10 cellular contexts compared by ENCODE assay signal in genomic region chr3:179526482-179526881, GRCh38. TPM values are rescaled to one million over a fixed set of nuclear protein-coding genes. Genes with fewer than 3 reads are reported as not detected.
A peak's percentile ranks its signal among the peaks of the same experiment; 100 is the strongest.
DNase-seq lines count a peak whose midpoint lies in the region; ATAC-seq, FAIRE-seq and TF ChIP-seq lines count a peak whose summit lies in the region.
"Had no signal": no experiment of that assay in that cellular context is flagged by ENCODE, and none has a peak within 500 bp of the region (broad histone marks: within the 10 kb centered on the region; RNA-seq: fewer than 3 reads in every experiment).

No MANE protein-coding gene starts in this region.

- H3K4me3 ChIP-seq in astrocyte (ENCODE audit: insufficient read depth, low read depth, low read length) (no peak overlapping the region), iPS-20b (ENCODE audit: low read length) (peak overlapping the region; percentile 33; the same call in 1 of the 2 replicates), gastrocnemius medialis (no peak overlapping the region)

- H3K9me3 Mint-ChIP-seq in astrocyte (ENCODE audit: unreplicated experiment) = no peaks in the 10 kb centered on the region

- H3K9me3 ChIP-seq in ES-I3 (ENCODE audit: control insufficient read depth, insufficient read depth, low read length) (no peaks in the 10 kb centered on the region), astrocyte (ENCODE audit: insufficient read depth, low read depth, low read length) (no peaks in the 10 kb centered on the region), iPS-20b (ENCODE audit: insufficient read depth, low read depth, low read length) (no peaks in the 10 kb centered on the region), gastrocnemius medialis (no peaks in the 10 kb centered on the region)

- no peak for TF ChIP-seq CTCF in astrocyte (IDR thresholded peaks at IDR 0.05; ENCODE audit: insufficient read depth, low read depth, low read length)
- no peak for TF ChIP-seq CTCF in gastrocnemius medialis (IDR thresholded peaks at IDR 0.05 in 4 of 5, conservative IDR thresholded peaks at IDR 0.05 in 1 of 5)
- no peak for TF ChIP-seq CTCF in GM13976 (IDR thresholded peaks at IDR 0.05; ENCODE audit: borderline replicate concordance, control extremely low read depth, extremely low read depth, insufficient read depth, missing control alignments)

- ATAC-seq in gastrocnemius medialis = no peak
- no peak for ATAC-seq in GM21381 (IDR thresholded peaks at IDR 0.05; ENCODE audit: unreplicated experiment)

- TF ChIP-seq POLR2A in gastrocnemius medialis (IDR thresholded peaks at IDR 0.05) = no peak

- peak overlapping the region; percentile 80 for H3K4me2 ChIP-seq in astrocyte (ENCODE audit: low read length)

- intact Hi-C loops in gastrocnemius medialis (cut with DNase I; ENCODE audit: low total_unique reads) = no loop called here

- no peaks in the 10 kb centered on the region for H3K36me3 ChIP-seq in ES-I3 (ENCODE audit: insufficient read depth, low read length)
- H3K36me3 ChIP-seq in astrocyte (ENCODE audit: insufficient read depth, low read length) = no peaks in the 10 kb centered on the region
- H3K36me3 ChIP-seq in iPS-20b (ENCODE audit: insufficient read depth, low read depth, low read length) = no peaks in the 10 kb centered on the region
- no peaks in the 10 kb centered on the region for H3K36me3 ChIP-seq in gastrocnemius medialis

- no peak overlapping the region for H3K27ac Mint-ChIP-seq in astrocyte (ENCODE audit: unreplicated experiment)

- H2AFZ ChIP-seq in astrocyte (ENCODE audit: low read depth, low read length) = peak overlapping the region; percentile 97

- H3K9ac ChIP-seq in ES-I3 (ENCODE audit: low read depth, low read length) (0 out of 2 replicates have a peak overlapping the region, but pooled peaks have one; percentile 7), astrocyte (ENCODE audit: low read length) (no peak overlapping the region), iPS-20b (ENCODE audit: low read depth, low read length) (peak overlapping the region; percentile 32; the same call in 1 of the 2 replicates)

- no peaks in the 10 kb centered on the region for H3K27me3 Mint-ChIP-seq in astrocyte (ENCODE audit: low read depth, unreplicated experiment)

- no peak overlapping the region for H3K4me3 Mint-ChIP-seq in astrocyte (ENCODE audit: unreplicated experiment)

- no peak overlapping the region for H3K27ac ChIP-seq in astrocyte (ENCODE audit: low read depth, low read length)
- H3K27ac ChIP-seq in iPS-20b (ENCODE audit: low read length) = peak overlapping the region; percentile 31
- peak overlapping the region in 3 of 4 donors; percentile 38 to 43 (median 41) for H3K27ac ChIP-seq in gastrocnemius medialis

- H4K20me1 ChIP-seq in astrocyte (ENCODE audit: insufficient read depth, low read length) = no peaks in the 10 kb centered on the region

- DNase-seq in astrocyte (ENCODE audit: low read depth) (no peak), gastrocnemius medialis (no peak), GM13976 (ENCODE audit: low spot score) (no peak), NCI-H1436 (lab: John Stamatoyannopoulos, UW) (no peak)
- no peak for DNase-seq in activated CD4-positive, alpha-beta T cell treated with anti-CD3 and anti-CD28 coated beads, Interleukin-2, amount 50 U/mL, for 4 hours
- DNase-seq: NCI-H526 treated with DMSO at 0.1 percent for 48 hours, trophoblast cell had no signal

- in situ Hi-C loops in gastrocnemius medialis (cut with MboI; ENCODE audit: low sequenced_read_pairs in 4 of 4) (no loop called here), GM13976 (cut with MboI; ENCODE audit: low sequenced_read_pairs, unreplicated experiment) (no loop called here)

- H3K27me3 ChIP-seq in astrocyte (ENCODE audit: insufficient read depth, low read length) (no peaks in the 10 kb centered on the region), iPS-20b (ENCODE audit: insufficient read depth, low read length) (no peaks in the 10 kb centered on the region), gastrocnemius medialis (no peaks in the 10 kb centered on the region)

- peaks cover 10% of the 10 kb centered on the region for H3K4me1 Mint-ChIP-seq in astrocyte (ENCODE audit: low read depth, unreplicated experiment)

- no peaks in the 10 kb centered on the region for H3K36me3 Mint-ChIP-seq in astrocyte (ENCODE audit: low read depth, unreplicated experiment)

- no peak for FAIRE-seq in astrocyte (lab: Jason Lieb, UNC)

- H3K4me1 ChIP-seq in ES-I3 (ENCODE audit: insufficient read depth, low read length) (peaks cover 19% of the 10 kb centered on the region), astrocyte (ENCODE audit: insufficient read depth, low read length) (peaks cover 6% of the 10 kb centered on the region), iPS-20b (ENCODE audit: insufficient read depth, low read length) (peaks cover 14% of the 10 kb centered on the region), gastrocnemius medialis (peaks cover 4 to 8% of the 10 kb centered on the region in 2 donors)

- no peaks in the 10 kb centered on the region for H3K79me2 ChIP-seq in astrocyte (ENCODE audit: insufficient read depth, low read length)

RNA-seq across cellular contexts. Expression of gene ACTL6A, which starts 36.2 kb away (rescaled TPM):
- total RNA-seq in astrocyte (43.2 and 47.0 TPM in 2 replicates), gastrocnemius medialis (10 to 100 TPM; 12.1 to 27.8 (median 21.0) TPM)
